ENCODE assay signal across 24 cellular contexts in the genomic region with DNA sequence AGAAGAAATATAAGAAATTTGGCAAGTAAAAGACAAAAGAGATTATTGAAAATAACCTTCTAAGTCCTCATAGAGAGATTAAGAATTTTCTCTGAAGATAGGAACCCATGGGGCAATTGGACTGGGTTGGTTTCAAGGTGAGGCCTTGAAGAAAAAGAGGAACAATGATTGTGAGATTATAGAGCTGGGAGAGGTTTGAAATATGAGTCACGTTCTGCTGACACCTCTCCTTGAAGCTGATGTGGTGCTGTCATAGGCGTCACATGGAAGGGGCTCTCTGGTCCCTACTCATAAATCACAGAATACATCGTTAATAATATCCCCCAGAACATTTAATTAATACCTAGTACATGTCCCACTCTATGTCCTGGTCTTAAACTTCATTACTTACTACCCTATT.
"Had no signal": no experiment of that assay in that cellular context is flagged by ENCODE, and none has a peak within 500 bp of the region (broad histone marks: within the 10 kb centered on the region; RNA-seq: fewer than 3 reads in every experiment).

No MANE protein-coding gene starts in this region.

- H3K9me3 Mint-ChIP-seq: activated CD8-positive, alpha-beta T cell treated with anti-CD3 and anti-CD28 coated beads for 36 hours; activated T-cell treated with anti-CD3 and anti-CD28 coated beads, Interleukin-2, amount 50 U/mL, for 4 hours; nephron progenitor cell had no signal

- H3K27me3 Mint-ChIP-seq: activated B cell treated with CpG ODN at 0.5 μM for 24 hours; activated CD8-positive, alpha-beta T cell treated with anti-CD3 and anti-CD28 coated beads for 36 hours; effector memory CD8-positive, alpha-beta T cell had no signal

- ATAC-seq: activated CD8-positive, alpha-beta T cell treated with anti-CD3 and anti-CD28 coated beads for 36 hours; activated T-cell treated with anti-CD3 and anti-CD28 coated beads, Interleukin-2, amount 50 U/mL, for 4 hours; activated T-helper 17 cell treated with anti-CD3 and anti-CD28 coated beads, Interleukin-2, amount 50 U/mL, for 72 hours; effector memory CD8-positive, alpha-beta T cell; gastrocnemius medialis; left ventricle myocardium superior; mucosa of descending colon; right lobe of liver; stimulated activated naive CD8-positive, alpha-beta T cell treated with anti-CD3 and anti-CD28 coated beads, Interleukin-15, Interleukin-2, amounts not matched to agents 100 U/mL and 50 U/mL, for 24 hours had no signal

- DNase-seq: activated B cell treated with CpG ODN at 0.5 μM for 24 hours; activated CD4-positive, alpha-beta T cell treated with anti-CD3 and anti-CD28 coated beads, Interleukin-2, amount 50 U/mL, for 1 hour; activated CD8-positive, alpha-beta T cell treated with anti-CD3 and anti-CD28 coated beads for 36 hours; activated gamma-delta T cell treated with Interleukin-2 at 50 U/mL for 16 hours; activated naive CD4-positive, alpha-beta T cell treated with anti-CD3 and anti-CD28 coated beads, Interleukin-2, amount 50 U/mL, for 16 hours; activated T-cell treated with anti-CD3 and anti-CD28 coated beads, Interleukin-2, amount 50 U/mL, for 4 hours; amygdala; caudate nucleus; cortex of kidney; effector memory CD8-positive, alpha-beta T cell; erythroblast; gastrocnemius medialis; glutamatergic neuron; left cardiac atrium; left ventricle myocardium superior; mucosa of descending colon; nephron progenitor cell; right lobe of liver; stimulated activated CD4-positive, alpha-beta T cell treated with anti-CD3 and anti-CD28 coated beads, Interleukin-12 subunit alpha, Interleukin-12 subunit beta, amount 100 ng/mL, for 4 hours; stimulated activated CD4-positive, alpha-beta T cell treated with anti-CD3 and anti-CD28 coated beads, Interleukin-4, amount 100 ng/mL, for 1 hour; stimulated activated naive CD8-positive, alpha-beta T cell treated with anti-CD3 and anti-CD28 coated beads, Interleukin-15, Interleukin-2, amounts not matched to agents 100 U/mL and 50 U/mL, for 24 hours; testis; transverse colon had no signal

- H3K4me3 Mint-ChIP-seq: activated B cell treated with CpG ODN at 0.5 μM for 24 hours; activated CD8-positive, alpha-beta T cell treated with anti-CD3 and anti-CD28 coated beads for 36 hours; activated T-cell treated with anti-CD3 and anti-CD28 coated beads, Interleukin-2, amount 50 U/mL, for 4 hours; activated T-helper 17 cell treated with anti-CD3 and anti-CD28 coated beads, Interleukin-2, amount 50 U/mL, for 72 hours; effector memory CD8-positive, alpha-beta T cell; nephron progenitor cell had no signal

- H3K4me1 Mint-ChIP-seq: activated B cell treated with CpG ODN at 0.5 μM for 24 hours; activated T-helper 17 cell treated with anti-CD3 and anti-CD28 coated beads, Interleukin-2, amount 50 U/mL, for 72 hours; nephron progenitor cell had no signal

- H3K27ac Mint-ChIP-seq: activated B cell treated with CpG ODN at 0.5 μM for 24 hours; activated CD8-positive, alpha-beta T cell treated with anti-CD3 and anti-CD28 coated beads for 36 hours; activated T-helper 17 cell treated with anti-CD3 and anti-CD28 coated beads, Interleukin-2, amount 50 U/mL, for 72 hours; effector memory CD8-positive, alpha-beta T cell; nephron progenitor cell had no signal
